In the genomic region with DNA sequence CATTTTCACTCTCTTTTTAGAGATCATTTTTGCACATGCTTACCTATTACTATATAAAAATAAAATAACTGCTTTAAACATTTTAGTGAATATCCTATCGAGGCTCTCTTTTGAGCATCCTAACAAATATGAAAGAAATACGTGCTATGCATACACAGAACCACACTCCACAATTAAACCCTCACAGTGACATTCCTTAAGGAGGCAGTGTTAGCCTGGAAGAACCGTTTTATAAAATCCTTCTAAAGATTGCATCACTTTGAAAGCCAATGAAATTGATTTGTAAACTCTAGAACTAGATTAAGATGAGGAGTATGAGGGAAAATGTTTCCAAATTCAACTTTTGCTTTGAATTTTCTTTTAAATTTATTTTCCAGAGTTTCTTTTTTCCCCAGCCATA, we compare ENCODE assay signal across 27 cellular contexts. TPM values are rescaled to one million over a fixed set of nuclear protein-coding genes. Genes with fewer than 3 reads are reported as not detected.
DNase-seq lines count a peak whose midpoint lies in the region; FAIRE-seq and TF ChIP-seq lines count a peak whose summit lies in the region.
"Had no signal": no experiment of that assay in that cellular context is flagged by ENCODE, and none has a peak within 500 bp of the region (broad histone marks: within the 10 kb centered on the region; RNA-seq: fewer than 3 reads in every experiment).

No MANE protein-coding gene starts in this region.

- no peak overlapping the region for H4K8ac ChIP-seq in H1 (ENCODE audit: extremely low read depth, insufficient read depth, low read length)

- peak in 1 of 3 experiments; percentile 7; a peak in 1 of 4 replicates for TF ChIP-seq CTCF in H1 (IDR thresholded peaks at IDR 0.05; ENCODE audit: control extremely low read depth in 1 of 3, insufficient read depth in 1 of 3, low read depth in 1 of 3, low read length in 3 of 3)

- no peak for TF ChIP-seq POLR2A in H1 (IDR thresholded peaks at IDR 0.05; ENCODE audit: control extremely low read depth in 1 of 2, low read depth in 2 of 2, low read length in 2 of 2)

- CTCF ChIA-PET in H1 (lab: Charles Lee; ENCODE audit: partially characterized antibody), result no interaction called here

- POLR2A ChIA-PET in H1 (lab: Charles Lee; ENCODE audit: partially characterized antibody), result no interaction called here

- no peak overlapping the region for H3K23ac ChIP-seq in H1 (ENCODE audit: insufficient read length)

- H4K20me1 ChIP-seq in H1 (replicated peaks in 1 of 2; ENCODE audit: control insufficient read depth in 1 of 2, insufficient read depth in 2 of 2, low read length in 2 of 2), result no peaks in the 10 kb centered on the region

- H3K36me3 ChIP-seq in H1 (ENCODE audit: control insufficient read depth in 2 of 4, insufficient read depth in 4 of 4, low read length in 3 of 4), result no peaks in the 10 kb centered on the region
- H3K36me3 ChIP-seq: heart left ventricle, lower lobe of right lung, ovary, SJCRH30, spleen, upper lobe of right lung had no signal

- no peak overlapping the region for H3K4ac ChIP-seq in H1 (replicated peaks; ENCODE audit: insufficient read length, low read depth, low read length)

- no peak for TF ChIP-seq EP300 in H1 (IDR thresholded peaks at IDR 0.05; ENCODE audit: borderline replicate concordance in 1 of 2, low read depth in 2 of 2, low read length in 2 of 2)

- H3K23me2 ChIP-seq in H1 (ENCODE audit: low read depth, low read length), result no peaks in the 10 kb centered on the region

- H3K4me1 ChIP-seq in H1 (replicated peaks in 1 of 4; ENCODE audit: control insufficient read depth in 3 of 4, insufficient read depth in 4 of 4, low read length in 3 of 4), result no peaks in the 10 kb centered on the region
- H3K4me1 ChIP-seq: lower lobe of right lung, SJCRH30, spleen, upper lobe of right lung had no signal

- no peak overlapping the region for H2AFZ ChIP-seq in H1 (ENCODE audit: low read length)

- no peak for FAIRE-seq in H1 (lab: Jason Lieb, UNC)
- FAIRE-seq: GM12891, H54, K562 had no signal

- no peak overlapping the region for H3K27ac ChIP-seq in H1 (ENCODE audit: low read depth, low read length)
- H3K27ac ChIP-seq: C4-2B, heart left ventricle, lower lobe of right lung, ovary, SJCRH30, spleen, upper lobe of right lung had no signal

- H2AK5ac ChIP-seq in H1 (ENCODE audit: low read depth, low read length), result no peak overlapping the region

- no peak overlapping the region for H3K18ac ChIP-seq in H1 (ENCODE audit: extremely low read depth, low read length)

- no peak overlapping the region for H3K56ac ChIP-seq in H1 (replicated peaks; ENCODE audit: insufficient read length, low read depth, low read length)

- H3K9me3 ChIP-seq in H1 (ENCODE audit: insufficient read depth in 2 of 2, low read depth in 1 of 2, low read length in 1 of 2), result no peaks in the 10 kb centered on the region
- H3K9me3 ChIP-seq: heart left ventricle, lower lobe of right lung, ovary, SJCRH30, spleen, upper lobe of right lung had no signal

- H3K4me3 ChIP-seq in H1 (ENCODE audit: extremely low read depth in 1 of 4, insufficient read depth in 2 of 4, low read depth in 3 of 4, low read length in 4 of 4), result no peak overlapping the region
- H3K4me3 ChIP-seq: heart left ventricle, K562, lower lobe of right lung, ovary, SJCRH30, spleen, upper lobe of right lung had no signal

- no peak overlapping the region for H3K14ac ChIP-seq in H1 (ENCODE audit: insufficient read length)

- H4K5ac ChIP-seq in H1 (ENCODE audit: insufficient read length, low read depth, low read length), result no peak overlapping the region

- H2BK120ac ChIP-seq in H1 (replicated peaks; ENCODE audit: low read depth, low read length), result no peak overlapping the region

- no peak overlapping the region for H2BK12ac ChIP-seq in H1 (ENCODE audit: low read depth, low read length)

- no peak overlapping the region for H2BK20ac ChIP-seq in H1 (ENCODE audit: low read length)

- H2BK5ac ChIP-seq in H1 (ENCODE audit: low read depth, low read length), result no peak overlapping the region

- H3K4me2 ChIP-seq in H1 (ENCODE audit: insufficient read depth in 1 of 2, low read depth in 2 of 2, low read length in 2 of 2), result no peak overlapping the region

- H3K79me1 ChIP-seq in H1 (ENCODE audit: low read depth, low read length), result no peaks in the 10 kb centered on the region

- peak; percentile 18 to 24; a peak in 1 of 4 replicates for TF ChIP-seq RAD21 in H1 (IDR thresholded peaks at IDR 0.05 in 1 of 2, conservative IDR thresholded peaks at IDR 0.05 in 1 of 2; ENCODE audit: low read depth in 2 of 2, low read length in 2 of 2)

- WGBS in H1 (ENCODE audit: extremely low coverage in 1 of 2, insufficient coverage in 1 of 2, insufficient read length in 1 of 2, insufficient replicate concordance in 2 of 2, low coverage in 1 of 2, low lambda C conversion rate in 2 of 2, missing lambda C conversion rate in 1 of 2), 2 experiments, result 69% methylated on average over 3 of the region's 3 CpGs; no CpG with 5 or more reads in 1 of the 2 experiments

- H4K91ac ChIP-seq in H1 (replicated peaks; ENCODE audit: insufficient read length, low read length), result no peak overlapping the region

- no peak overlapping the region for H2BK15ac ChIP-seq in H1 (ENCODE audit: low read length)

- no peak overlapping the region for H3K9ac ChIP-seq in H1 (replicated peaks in 1 of 4; ENCODE audit: extremely low read depth in 1 of 4, low read depth in 3 of 4, low read length in 3 of 4)

- DNase-seq in Ammon's horn (ENCODE audit: low spot score) (peak; percentile 48), NCI-H460 (ENCODE audit: extremely low read depth, low read depth) (peak; percentile 12), H1 (ENCODE audit: low read depth in 1 of 2, low spot score in 2 of 2) (no peak), midbrain (lab: John Stamatoyannopoulos, UW) (peak; percentile 28), amniotic stem cell (lab: John Stamatoyannopoulos, UW) (no peak), NCI-H2171 (lab: John Stamatoyannopoulos, UW) (no peak), DMS53 treated with DMSO at 0.1 percent for 48 hours (lab: John Stamatoyannopoulos, UW; ENCODE audit: unreplicated experiment) (no peak), Kasumi-1 (lab: John Stamatoyannopoulos, UW) (no peak)
- DNase-seq: activated CD4-positive, alpha-beta memory T cell treated with anti-CD3 and anti-CD28 coated beads, Interleukin-2, amount 10 ng/mL, durations not matched to agents 7 days and 5 days; activated naive CD4-positive, alpha-beta T cell treated with anti-CD3 and anti-CD28 coated beads, Interleukin-2, amount 50 U/mL, for 16 hours; aorta; caudate nucleus; heart left ventricle; kidney glomerular epithelial cell; lower lobe of right lung; NCI-H1105 treated with DMSO at 0.1 percent for 48 hours; NCI-H2029; NCI-H2227 treated with DMSO at 0.1 percent for 48 hours; ovary; right cardiac atrium; SJCRH30; spleen; upper lobe of right lung had no signal

- H3K79me2 ChIP-seq in H1 (ENCODE audit: control insufficient read depth in 1 of 2, insufficient read depth in 2 of 2, low read length in 2 of 2), result no peaks in the 10 kb centered on the region

- no peaks in the 10 kb centered on the region for H3K27me3 ChIP-seq in H1 (replicated peaks in 1 of 4; ENCODE audit: control insufficient read depth in 3 of 4, extremely low read depth in 1 of 4, insufficient read depth in 3 of 4, low read length in 3 of 4)
- H3K27me3 ChIP-seq: heart left ventricle, ovary, SJCRH30, spleen, upper lobe of right lung had no signal

TF ChIP-seq in H1, 55 proteins besides CTCF, POLR2A, EP300 and RAD21:
- TF ChIP-seq TEAD4 (IDR thresholded peaks at IDR 0.05; ENCODE audit: low read depth, low read length) (no peak), CEBPB (IDR thresholded peaks at IDR 0.05; ENCODE audit: low read depth, low read length) (peak; percentile 85)
TF ChIP-seq in H1: peak in this region for 1.

RNA-seq across cellular contexts. Expression of a gene that starts 11.1 kb away (rescaled TPM):
- total RNA-seq in NCI-H460 (2014; rRNA removed; shearing (Covaris generic)), result 7.2 and 7.6 TPM in 2 replicates
- 2.0 and 4.8 TPM in 2 replicates for polyA plus RNA-seq in NCI-H460 (2014; cell fraction: nucleus; rRNA removed)
- 0.37 and 0.61 TPM in 2 replicates for total RNA-seq in H1 (2021; fragmentation: NEBNext Ultra II Directional; extraction: Animal tissue kit (Norgen Biotek cat#: 25700))
- polyA plus RNA-seq in H1 (2011; rRNA removed), result 0.23 and 0.28 TPM in 2 replicates
- polyA plus RNA-seq in H1 (2011; cell fraction: cytosol; rRNA removed), result 0.31 TPM
- 0.30 TPM for polyA plus RNA-seq in H1 (2011; cell fraction: nucleus; rRNA removed)
- 0.24 to 0.94 TPM (median 0.33 TPM) in 4 replicates for polyA plus RNA-seq in H1 (2012, experiment 1 of 2)
- polyA plus RNA-seq in H1 (2012, experiment 2 of 2), result 0.08 TPM
- 0.20 TPM for polyA plus RNA-seq in H1 (2013, experiment 1 of 2)
- polyA plus RNA-seq in H1 (2013, experiment 2 of 2), result 0.24 TPM
- 0.41 and 0.47 TPM in 2 replicates for polyA minus RNA-seq in H1 (2011; rRNA and poly(A)+ RNA removed)
- polyA minus RNA-seq in H1 (2011; cell fraction: cytosol; rRNA and poly(A)+ RNA removed), result 0.37 TPM
- 2.2 TPM for polyA minus RNA-seq in H1 (2011; cell fraction: nucleus; rRNA and poly(A)+ RNA removed)
- total RNA-seq: K562 had no signal
- polyA plus RNA-seq: K562 had no signal

Comparison
In these comparisons a context has a peak if more than half of its experiments do, and no peak if none do; other contexts are left out.
1. DNase-seq: peak in Ammon's horn (single experiment), NCI-H460 (single experiment) and midbrain (single experiment); none in H1 (0 of 2), amniotic stem cell (single experiment), NCI-H2171 (single experiment), DMS53 treated with DMSO at 0.1 percent for 48 hours (single experiment) and Kasumi-1 (0 of 2).